In genomic region chr9:123354806-123355508, GRCh38 we compare ENCODE assay signal across 18 cellular contexts. TPM values are rescaled to one million over a fixed set of nuclear protein-coding genes. Genes with fewer than 3 reads are reported as not detected.
DNase-seq lines count a peak whose midpoint lies in the region; ATAC-seq and TF ChIP-seq lines count a peak whose summit lies in the region.
"Had no signal": no experiment of that assay in that cellular context is flagged by ENCODE, and none has a peak within 500 bp of the region (broad histone marks: within the 10 kb centered on the region; RNA-seq: fewer than 3 reads in every experiment).

No MANE protein-coding gene starts in this region.

- H3K27me3 ChIP-seq in HUES6 (ENCODE audit: control insufficient read depth, insufficient read depth, low read length) = peaks cover 4% of the 10 kb centered on the region; the same call in 1 of the 2 replicates
- H3K27me3 ChIP-seq in endodermal cell (ENCODE audit: control insufficient read depth, insufficient read depth, low read length, poor library complexity, severe bottlenecking) = peaks cover 11% of the 10 kb centered on the region
- H3K27me3 ChIP-seq: pancreas, uterus had no signal

- H3K4me3 ChIP-seq in HUES6 (ENCODE audit: low read depth, low read length) = peak overlapping the region; percentile 56; the same call in 1 of the 2 replicates
- no peak overlapping the region for H3K4me3 ChIP-seq in endodermal cell (ENCODE audit: low read length)
- H3K4me3 ChIP-seq: pancreas, uterus had no signal

- H3K27ac Mint-ChIP-seq in endodermal cell = no peak overlapping the region
- peak overlapping the region in 2 of 3 experiments; percentile 7 to 79 for H3K27ac Mint-ChIP-seq in nephron
- no peak overlapping the region for H3K27ac Mint-ChIP-seq in effector memory CD8-positive, alpha-beta T cell
- H3K27ac Mint-ChIP-seq: immature natural killer cell; stimulated activated naive CD8-positive, alpha-beta T cell treated with anti-CD3 and anti-CD28 coated beads, Interleukin-15, Interleukin-2, amounts not matched to agents 100 ng/mL and 50 ng/mL, for 24 hours had no signal

- no peak for ATAC-seq in GM18868 (IDR thresholded peaks at IDR 0.05; ENCODE audit: unreplicated experiment)
- no peak for ATAC-seq in effector memory CD8-positive, alpha-beta T cell (replicated peaks)
- ATAC-seq in GM18909 (IDR thresholded peaks at IDR 0.05; ENCODE audit: poor library complexity, unreplicated experiment) = no peak

- H3K9me3 ChIP-seq in HUES6 (ENCODE audit: control insufficient read depth, insufficient read depth, low read depth, low read length) = no peaks in the 10 kb centered on the region
- no peaks in the 10 kb centered on the region for H3K9me3 ChIP-seq in endodermal cell (ENCODE audit: control insufficient read depth, low read length)
- H3K9me3 ChIP-seq: pancreas, uterus had no signal

- H3K27ac ChIP-seq in HUES6 (ENCODE audit: low read depth, low read length) (no peak overlapping the region), endodermal cell (ENCODE audit: low read depth, low read length) (no peak overlapping the region)
- H3K27ac ChIP-seq: KMS-11, pancreas had no signal

- DNase-seq in G401 (ENCODE audit: low spot score) = peak; percentile 18
- peak; percentile 56 for DNase-seq in endodermal cell
- DNase-seq in effector memory CD8-positive, alpha-beta T cell = no peak
- no peak for DNase-seq in activated T-cell treated with anti-CD3 and anti-CD28 coated beads, Interleukin-2, amount 50 U/mL, for 1 hour
- DNase-seq: DMS79 treated with DMSO at 0.1 percent for 48 hours, NCI-H1436 treated with DMSO at 0.1 percent for 48 hours had no signal

- TF ChIP-seq CTCF in endodermal cell (conservative IDR thresholded peaks at IDR 0.05) = no peak
- no peak for TF ChIP-seq CTCF in nephron (IDR thresholded peaks at IDR 0.05; ENCODE audit: unreplicated experiment in 3 of 3)

- in situ Hi-C loops in G401 (cut with HindIII; ENCODE audit: low sequenced_read_pairs) = no loop called here

- H3K9ac ChIP-seq in HUES6 (ENCODE audit: low read length) (no peak overlapping the region), endodermal cell (ENCODE audit: extremely low read depth, low read length, poor library complexity, severe bottlenecking) (no peak overlapping the region)
- H3K9ac ChIP-seq: KMS-11 had no signal

- H3K4me1 ChIP-seq in HUES6 (ENCODE audit: control insufficient read depth, insufficient read depth, low read length) (peaks cover 37% of the 10 kb centered on the region), endodermal cell (ENCODE audit: control insufficient read depth, insufficient read depth, low read length) (peaks cover 21% of the 10 kb centered on the region)
- H3K4me1 ChIP-seq: pancreas had no signal

- H3K4me3 Mint-ChIP-seq in endodermal cell (peak overlapping the region; percentile 41), nephron (peak overlapping the region; percentile 38 to 69 (median 62))
- H3K4me3 Mint-ChIP-seq in effector memory CD8-positive, alpha-beta T cell = no peak overlapping the region
- H3K4me3 Mint-ChIP-seq: immature natural killer cell; stimulated activated naive CD8-positive, alpha-beta T cell treated with anti-CD3 and anti-CD28 coated beads, Interleukin-15, Interleukin-2, amounts not matched to agents 100 ng/mL and 50 ng/mL, for 24 hours had no signal

- no peaks in the 10 kb centered on the region for H3K36me3 ChIP-seq in HUES6 (ENCODE audit: control insufficient read depth, insufficient read depth, low read length)
- H3K36me3 ChIP-seq in endodermal cell (ENCODE audit: control insufficient read depth, insufficient read depth, low read length) = no peaks in the 10 kb centered on the region
- H3K36me3 ChIP-seq: pancreas, uterus had no signal

- WGBS in endodermal cell (ENCODE audit: insufficient coverage in 1 of 2, insufficient read length in 1 of 2), 2 experiments = 55 to 58% methylated on average over 3 to 9 of the region's 9 CpGs

- H3K36me3 Mint-ChIP-seq in endodermal cell (ENCODE audit: low read depth) = no peaks in the 10 kb centered on the region
- no peaks in the 10 kb centered on the region for H3K36me3 Mint-ChIP-seq in nephron (ENCODE audit: low read depth)
- no peaks in the 10 kb centered on the region for H3K36me3 Mint-ChIP-seq in effector memory CD8-positive, alpha-beta T cell (ENCODE audit: insufficient read depth)
- H3K36me3 Mint-ChIP-seq: immature natural killer cell had no signal

- no peaks in the 10 kb centered on the region for H3K9me3 Mint-ChIP-seq in endodermal cell
- no peaks in the 10 kb centered on the region for H3K9me3 Mint-ChIP-seq in nephron
- no peaks in the 10 kb centered on the region for H3K9me3 Mint-ChIP-seq in effector memory CD8-positive, alpha-beta T cell
- H3K9me3 Mint-ChIP-seq: immature natural killer cell; stimulated activated naive CD8-positive, alpha-beta T cell treated with anti-CD3 and anti-CD28 coated beads, Interleukin-15, Interleukin-2, amounts not matched to agents 100 ng/mL and 50 ng/mL, for 24 hours had no signal

- H3K27me3 Mint-ChIP-seq in endodermal cell (ENCODE audit: insufficient read depth) (peaks cover 32% of the 10 kb centered on the region), nephron (ENCODE audit: low read depth) (peaks cover 10% of the 10 kb centered on the region)
- H3K27me3 Mint-ChIP-seq in effector memory CD8-positive, alpha-beta T cell = peaks cover 25 to 46% of the 10 kb centered on the region in 2 donors

- H3K4me1 Mint-ChIP-seq in endodermal cell = peaks cover 34% of the 10 kb centered on the region
- H3K4me1 Mint-ChIP-seq in nephron = peaks cover 27% of the 10 kb centered on the region
- H3K4me1 Mint-ChIP-seq in effector memory CD8-positive, alpha-beta T cell (ENCODE audit: low read depth in 2 of 2) = peaks cover 4 to 8% of the 10 kb centered on the region in 2 donors

RNA-seq across cellular contexts. Expression of gene CRB2, which starts 1.0 kb away (rescaled TPM):
- total RNA-seq in G401 (2014; rRNA removed; shearing (Covaris generic)) = 18.2 and 18.7 TPM in 2 replicates
- total RNA-seq in endodermal cell = 1 to 10 TPM in 1 of 2 donors, under 1 TPM in 1; 0.75 to 2.0 TPM
- polyA plus RNA-seq in endodermal cell (2013, experiment 1 of 2) = 92.5 TPM
- polyA plus RNA-seq in endodermal cell (2013, experiment 2 of 2) = 79.0 TPM
- total RNA-seq: mononuclear cell; pancreas; T-helper 1 cell treated with Interleukin-12 subunit alpha and Interleukin-12 subunit beta and Interleukin-4 antibody, amounts not matched to agents 30 ng/mL and 1 ng/mL, for 36 hours had no signal
- polyA plus RNA-seq: BJ had no signal

Comparison
In these comparisons a context has a peak if more than half of its experiments do, and no peak if none do; other contexts are left out.
1. DNase-seq: peak in G401 (single experiment) and endodermal cell (single experiment); none in effector memory CD8-positive, alpha-beta T cell (0 of 3) and activated T-cell treated with anti-CD3 and anti-CD28 coated beads, Interleukin-2, amount 50 U/mL, for 1 hour (single experiment).
2. H3K27ac Mint-ChIP-seq: peak in nephron (2 of 3); none in endodermal cell (single experiment) and effector memory CD8-positive, alpha-beta T cell (0 of 2).
3. H3K4me3 Mint-ChIP-seq: peak in endodermal cell (single experiment) and nephron (3 of 3); none in effector memory CD8-positive, alpha-beta T cell (0 of 2).